ENCODE assay signal across 8 cellular contexts in genomic region chr6:113860165-113860955, GRCh38. TPM values are rescaled to one million over a fixed set of nuclear protein-coding genes. Genes with fewer than 3 reads are reported as not detected.
DNase-seq lines count a peak whose midpoint lies in the region; ATAC-seq and TF ChIP-seq lines count a peak whose summit lies in the region.

No MANE protein-coding gene starts in this region.

- DNase-seq in NCI-H345 (lab: John Stamatoyannopoulos, UW) (peak; percentile 18), NCI-H345 treated with DMSO at 0.1 percent for 48 hours (lab: John Stamatoyannopoulos, UW; ENCODE audit: unreplicated experiment) (no peak), left ventricle myocardium inferior (peak; percentile 29), skeletal muscle cell (ENCODE audit: low read depth) (no peak), T-helper 9 cell (no peak), SHP77 (lab: John Stamatoyannopoulos, UW) (no peak)

- H3K4me3 Mint-ChIP-seq in activated naive CD8-positive, alpha-beta T cell, result peak overlapping the region; percentile 55

- no peak for TF ChIP-seq CTCF in left ventricle myocardium inferior (IDR thresholded peaks at IDR 0.05; ENCODE audit: borderline replicate concordance)

- H3K9me3 ChIP-seq in left ventricle myocardium inferior (replicated peaks), result no peaks in the 10 kb centered on the region

- H3K27me3 Mint-ChIP-seq in activated naive CD8-positive, alpha-beta T cell, result peaks cover 26% of the 10 kb centered on the region

- H3K27me3 ChIP-seq in left ventricle myocardium inferior (ENCODE audit: low read depth), result peaks cover 15% of the 10 kb centered on the region

- H3K36me3 Mint-ChIP-seq in activated naive CD8-positive, alpha-beta T cell, result no peaks in the 10 kb centered on the region

- H3K4me1 ChIP-seq in left ventricle myocardium inferior, result peaks cover 68% of the 10 kb centered on the region

- H3K4me3 ChIP-seq in left ventricle myocardium inferior (peak overlapping the region; percentile 89), skeletal muscle cell (ENCODE audit: low read depth, low read length) (peak overlapping the region; percentile 100)

- no peaks in the 10 kb centered on the region for H3K36me3 ChIP-seq in left ventricle myocardium inferior

- ATAC-seq in HG02588 (IDR thresholded peaks at IDR 0.05; ENCODE audit: unreplicated experiment), result no peak

- H3K27ac Mint-ChIP-seq in activated naive CD8-positive, alpha-beta T cell, result no peak overlapping the region

- no peaks in the 10 kb centered on the region for H3K9me3 Mint-ChIP-seq in activated naive CD8-positive, alpha-beta T cell (ENCODE audit: low read depth)

- H3K4me1 Mint-ChIP-seq in activated naive CD8-positive, alpha-beta T cell (ENCODE audit: low read depth), result peaks cover 18% of the 10 kb centered on the region

- H3K27ac ChIP-seq in left ventricle myocardium inferior (replicated peaks), result peak overlapping the region; percentile 94

- intact Hi-C loops in left ventricle myocardium inferior (cut with micrococcal nuclease), result loop anchor here (5.0 to 10.0 kb wide), 2 partner anchors 54 to 1078 kb away; no protein-coding TSS in a partner anchor

RNA-seq across cellular contexts. Expression of gene MARCKS, which starts 3.2 kb away (rescaled TPM):
- total RNA-seq in left ventricle myocardium inferior, result 21.0 TPM

Comparison
In these comparisons a context has a peak if more than half of its experiments do, and no peak if none do; other contexts are left out.
1. DNase-seq: peak in NCI-H345 (single experiment) and left ventricle myocardium inferior (single experiment); none in NCI-H345 treated with DMSO at 0.1 percent for 48 hours (single experiment), skeletal muscle cell (single experiment), T-helper 9 cell (single experiment) and SHP77 (0 of 2).